In genomic region chrX:107684956-107685385, GRCh38 we compare ENCODE assay signal across 8 cellular contexts. TPM values are rescaled to one million over a fixed set of nuclear protein-coding genes. Genes with fewer than 3 reads are reported as not detected.
DNase-seq lines count a peak whose midpoint lies in the region; ATAC-seq, FAIRE-seq and TF ChIP-seq lines count a peak whose summit lies in the region.

No MANE protein-coding gene starts in this region.

- H3K36me3 ChIP-seq in keratinocyte (ENCODE audit: control insufficient read depth in 2 of 2, extremely low read depth in 1 of 2, insufficient read depth in 2 of 2, low read length in 2 of 2): no peaks in the 10 kb centered on the region
- H3K36me3 ChIP-seq in BE2C: no peaks in the 10 kb centered on the region

- dilution Hi-C loops in keratinocyte (cut with MboI; ENCODE audit: extremely low pct_ligation_motif_present, low sequenced_read_pairs): no loop called here

- peak; percentile 81 for FAIRE-seq in keratinocyte (lab: Jason Lieb, UNC)

- ATAC-seq in GM21576 (IDR thresholded peaks at IDR 0.05; ENCODE audit: unreplicated experiment): peak; percentile 86

- peak overlapping the region; percentile 23 for H3K4me2 ChIP-seq in keratinocyte (ENCODE audit: control insufficient read depth, extremely low read depth, insufficient read depth, low read depth, low read length)

- in situ Hi-C loops in astrocyte of the spinal cord (cut with HindIII; ENCODE audit: low sequenced_read_pairs): no loop called here

- H3K79me2 ChIP-seq in keratinocyte (ENCODE audit: control insufficient read depth, insufficient read depth, low read length): no peaks in the 10 kb centered on the region

- DNase-seq in ELF-1 (ENCODE audit: low read depth, low spot score) (peak; percentile 80), astrocyte of the spinal cord (ENCODE audit: low read depth, low spot score) (peak; percentile 62), keratinocyte (ENCODE audit: low read depth, low spot score) (peak; percentile 85), COLO668 (lab: John Stamatoyannopoulos, UW; ENCODE audit: unreplicated experiment) (no peak), BE2C (no peak), NCI-H1694 treated with DMSO at 0.1 percent for 48 hours (lab: John Stamatoyannopoulos, UW) (no peak)

- H3K4me1 ChIP-seq in keratinocyte (ENCODE audit: control insufficient read depth, extremely low read depth, insufficient read depth, low read length): peaks cover 30% of the 10 kb centered on the region
- H3K4me1 ChIP-seq in BE2C: no peaks in the 10 kb centered on the region

- H3K4me3 ChIP-seq in astrocyte of the spinal cord (ENCODE audit: low read depth, low read length): no peak overlapping the region
- no peak overlapping the region for H3K4me3 ChIP-seq in keratinocyte (ENCODE audit: control insufficient read depth in 2 of 3, extremely low read depth in 1 of 3, insufficient read depth in 2 of 3, low read depth in 1 of 3, low read length in 3 of 3)
- no peak overlapping the region for H3K4me3 ChIP-seq in BE2C (ENCODE audit: low read depth, low read length)

- no peak for TF ChIP-seq RAD21 in Ishikawa (IDR thresholded peaks at IDR 0.05; ENCODE audit: low read depth)

- TF ChIP-seq CTCF in astrocyte of the spinal cord (IDR thresholded peaks at IDR 0.05; ENCODE audit: low read depth, low read length): no peak
- no peak for TF ChIP-seq CTCF in keratinocyte (optimal IDR thresholded peaks at IDR 0.05 in 1 of 3, IDR thresholded peaks at IDR 0.05 in 1 of 3, conservative IDR thresholded peaks at IDR 0.05 in 1 of 3; ENCODE audit: extremely low read depth in 1 of 3, insufficient read depth in 2 of 3, low read length in 3 of 3)
- TF ChIP-seq CTCF in BE2C (IDR thresholded peaks at IDR 0.05; ENCODE audit: low read depth, low read length): no peak

- H3K27ac ChIP-seq in keratinocyte (ENCODE audit: control insufficient read depth, insufficient read depth, low read length): peak overlapping the region; percentile 30

- H2AFZ ChIP-seq in keratinocyte (ENCODE audit: control insufficient read depth, low read length): no peak overlapping the region

- no peak for TF ChIP-seq EP300 in Ishikawa (IDR thresholded peaks at IDR 0.05; ENCODE audit: borderline replicate concordance)

- H4K20me1 ChIP-seq in keratinocyte (ENCODE audit: control insufficient read depth, extremely low read depth, insufficient read depth, low read length): no peaks in the 10 kb centered on the region

- H3K27me3 ChIP-seq in keratinocyte (ENCODE audit: control insufficient read depth, extremely low read depth, insufficient read depth, low read length) (no peaks in the 10 kb centered on the region), BE2C (no peaks in the 10 kb centered on the region)

- H3K9me3 ChIP-seq in keratinocyte (ENCODE audit: control insufficient read depth, low read depth, low read length) (no peaks in the 10 kb centered on the region), BE2C (no peaks in the 10 kb centered on the region)

- H3K9ac ChIP-seq in keratinocyte (ENCODE audit: control insufficient read depth, extremely low read depth, insufficient read depth, low read length): no peak overlapping the region

- H3K9me1 ChIP-seq in keratinocyte (ENCODE audit: control insufficient read depth, extremely low read depth, insufficient read depth, low read length): peaks cover 2% of the 10 kb centered on the region

TF ChIP-seq in Ishikawa, 13 proteins besides CTCF, POLR2A, EP300 and RAD21:
- TF ChIP-seq MAX (IDR thresholded peaks at IDR 0.05) (peak; percentile 45; the same call in 1 of the 2 replicates), CREB1 (IDR thresholded peaks at IDR 0.05; ENCODE audit: low read depth) (no peak)

RNA-seq across cellular contexts. Expression of gene PRPS1, which starts 56.7 kb away (rescaled TPM):
- 34.0 to 48.4 TPM (median 39.5 TPM) in 3 replicates for polyA plus RNA-seq in keratinocyte
- 7.4 TPM for polyA plus RNA-seq in keratinocyte (2011; ENCODE audit: low read depth)
- polyA plus RNA-seq in keratinocyte (2011; cell fraction: cytosol; rRNA removed): 37.6 and 41.7 TPM in 2 replicates
- 29.2 and 29.8 TPM in 2 replicates for polyA plus RNA-seq in keratinocyte (2011; cell fraction: nucleus; rRNA removed)
- polyA plus RNA-seq in keratinocyte (2012; ENCODE audit: low replicate concordance): 15.0 and 27.8 TPM in 2 replicates
- polyA minus RNA-seq in keratinocyte: 19.1 to 39.9 TPM (median 29.5 TPM) in 3 replicates
- polyA minus RNA-seq in keratinocyte (2011; cell fraction: cytosol; rRNA and poly(A)+ RNA removed): 22.3 TPM
- polyA minus RNA-seq in keratinocyte (2011; cell fraction: nucleus; rRNA and poly(A)+ RNA removed): 11.9 and 16.4 TPM in 2 replicates
- 77.3 TPM for polyA plus RNA-seq in BE2C (2012; ENCODE audit: insufficient read depth, insufficient read length, low read depth)

Comparison
In these comparisons a context has a peak if more than half of its experiments do, and no peak if none do; other contexts are left out.
1. DNase-seq: peak in ELF-1 (single experiment), astrocyte of the spinal cord (single experiment) and keratinocyte (single experiment); none in COLO668 (single experiment), BE2C (single experiment) and NCI-H1694 treated with DMSO at 0.1 percent for 48 hours (single experiment).